8 cellular contexts compared by ENCODE assay signal in genomic region chr2:163155279-163155883, GRCh38.
DNase-seq lines count a peak whose midpoint lies in the region; ATAC-seq, FAIRE-seq and TF ChIP-seq lines count a peak whose summit lies in the region.

No MANE protein-coding gene starts in this region.

- no peak overlapping the region for H2AK9ac ChIP-seq in IMR-90 (replicated peaks; ENCODE audit: low read depth, low read length, poor library complexity)

- no peak overlapping the region for H3K9ac ChIP-seq in IMR-90 (ENCODE audit: low read depth, low read length)

- H3K36me3 ChIP-seq in IMR-90 (ENCODE audit: control insufficient read depth, insufficient read depth, low read length) = no peaks in the 10 kb centered on the region
- H3K36me3 ChIP-seq in small intestine (ENCODE audit: control insufficient read depth in 2 of 2, insufficient read depth in 2 of 2, low read length in 2 of 2) = no peaks in the 10 kb centered on the region

- H3K14ac ChIP-seq in IMR-90 (replicated peaks; ENCODE audit: low read depth, low read length) = no peak overlapping the region

- no peak for FAIRE-seq in small intestine (lab: Jason Lieb, UNC)

- no peak overlapping the region for H3K4me3 ChIP-seq in IMR-90 (ENCODE audit: insufficient read depth, low read depth, low read length)
- H3K4me3 ChIP-seq in fibroblast of pulmonary artery (replicated peaks; ENCODE audit: low read depth, low read length) = no peak overlapping the region
- no peak overlapping the region for H3K4me3 ChIP-seq in small intestine (ENCODE audit: low read depth in 1 of 2, low read length in 2 of 2)

- H3K27me3 ChIP-seq in IMR-90 (ENCODE audit: control insufficient read depth, insufficient read depth, low read length) (no peaks in the 10 kb centered on the region), small intestine (ENCODE audit: control insufficient read depth in 2 of 2, insufficient read depth in 2 of 2, low read length in 2 of 2) (no peaks in the 10 kb centered on the region)

- CTCF ChIA-PET in IMR-90 (lab: Yijun Ruan, JAX) = interaction anchor here (0.6 to 1.4 kb wide), 6 partner anchors 15 to 578 kb away, joined by 3 to 7 read pairs (median 4); no protein-coding TSS in a partner anchor

- H4K20me1 ChIP-seq in IMR-90 (ENCODE audit: insufficient read depth, low read length) = no peaks in the 10 kb centered on the region

- H4K91ac ChIP-seq in IMR-90 (ENCODE audit: insufficient read depth, low read depth, low read length) = no peak overlapping the region

- H3K4me2 ChIP-seq in IMR-90 (ENCODE audit: low read depth, low read length) = no peak overlapping the region

- peak; percentile 80 for TF ChIP-seq RAD21 in IMR-90 (IDR thresholded peaks at IDR 0.05; ENCODE audit: low read length)

- dilution Hi-C loops in IMR-90 (cut with HindIII; ENCODE audit: low sequenced_read_pairs, unreplicated experiment) = no loop called here

- H3K9me1 ChIP-seq in IMR-90 (ENCODE audit: insufficient read depth, low read length) = no peaks in the 10 kb centered on the region

- no peak overlapping the region for H2AK5ac ChIP-seq in IMR-90 (ENCODE audit: low read depth, low read length)

- H3K56ac ChIP-seq in IMR-90 (ENCODE audit: extremely low read depth, insufficient read depth, low read length) = no peak overlapping the region

- no peaks in the 10 kb centered on the region for H3K79me1 ChIP-seq in IMR-90 (ENCODE audit: low read depth in 1 of 2, low read length in 2 of 2)

- TF ChIP-seq CTCF in GM10266 (IDR thresholded peaks at IDR 0.05; ENCODE audit: control insufficient read depth, insufficient read depth, low read depth, missing control alignments) (peak; percentile 38), IMR-90 (conservative IDR thresholded peaks at IDR 0.05; ENCODE audit: low read depth, low read length) (peak; percentile 73), fibroblast of pulmonary artery (IDR thresholded peaks at IDR 0.05; ENCODE audit: low read length, missing control alignments) (peak; percentile 63)

- H3K27ac ChIP-seq in IMR-90 (ENCODE audit: insufficient read depth, low read length) (no peak overlapping the region), small intestine (ENCODE audit: low read depth in 1 of 2, low read length in 1 of 2) (no peak overlapping the region)

- no peak overlapping the region for H2BK5ac ChIP-seq in IMR-90 (ENCODE audit: low read depth, low read length, poor library complexity, severe bottlenecking)

- no peak overlapping the region for H3K18ac ChIP-seq in IMR-90 (ENCODE audit: low read depth, low read length)

- ATAC-seq in GM21723 (IDR thresholded peaks at IDR 0.05; ENCODE audit: unreplicated experiment) (peak; percentile 93), IMR-90 (ENCODE audit: low read depth) (peak; percentile 52)

- no peak overlapping the region for H2BK15ac ChIP-seq in IMR-90 (ENCODE audit: low read depth, low read length)

- TF ChIP-seq POLR2A in IMR-90 (IDR thresholded peaks at IDR 0.05; ENCODE audit: low read depth, low read length) = no peak

- no peak overlapping the region for H3K23ac ChIP-seq in IMR-90 (ENCODE audit: low read depth, low read length)

- no peak overlapping the region for H4K5ac ChIP-seq in IMR-90 (ENCODE audit: low read depth, low read length)

- H2BK20ac ChIP-seq in IMR-90 (ENCODE audit: low read depth, low read length) = no peak overlapping the region

- H3K4me1 ChIP-seq in IMR-90 (ENCODE audit: control insufficient read depth, insufficient read depth, low read length) (peaks cover 8% of the 10 kb centered on the region), small intestine (ENCODE audit: control insufficient read depth in 2 of 2, insufficient read depth in 1 of 2, low read depth in 1 of 2, low read length in 1 of 2) (no peaks in the 10 kb centered on the region)

- DNase-seq in GM10266 (ENCODE audit: extremely low spot score) (peak; percentile 17), IMR-90 (peak; percentile 35), RPMI7951 (ENCODE audit: low read depth) (peak; percentile 24), fibroblast of pulmonary artery (ENCODE audit: low read depth) (peak; percentile 51), small intestine (peak; percentile 33), T1000 (lab: John Stamatoyannopoulos, UW) (no peak)
- DNase-seq in activated CD8-positive, alpha-beta memory T cell treated with anti-CD3 and anti-CD28 coated beads, Interleukin-2, amount 50 U/mL, for 4 hours = no peak

- H3K4ac ChIP-seq in IMR-90 (ENCODE audit: low read depth, low read length) = no peak overlapping the region

- BruUV-seq in IMR-90 (replicated peaks; lab: Mats Ljungman, UMichigan) = no TSS peak

- in situ Hi-C loops in IMR-90 (cut with MboI; ENCODE audit: low sequenced_read_pairs) = no loop called here

- intact Hi-C loops in IMR-90 (cut with micrococcal nuclease) = loop anchor here (1.0 to 10.0 kb wide), 5 partner anchors 192 to 1383 kb away; partner anchors contain the start of gene FIGN

- WGBS in IMR-90 (ENCODE audit: extremely low coverage in 2 of 2, insufficient read length in 1 of 2), 2 experiments = no CpG with 5 or more reads among the region's 3 CpGs
- WGBS in small intestine, 3 donors = 13 to 33% (median 17%) methylated on average over 3 of the region's 3 CpGs

- no peak overlapping the region for H2BK120ac ChIP-seq in IMR-90 (ENCODE audit: low read depth, low read length)

- H3K9me3 ChIP-seq in IMR-90 (ENCODE audit: control insufficient read depth, insufficient read depth, low read length) (no peaks in the 10 kb centered on the region), small intestine (ENCODE audit: control insufficient read depth, low read depth) (no peaks in the 10 kb centered on the region)

- H4K8ac ChIP-seq in IMR-90 (ENCODE audit: low read depth in 2 of 2, low read length in 2 of 2) = no peak overlapping the region

- H2AFZ ChIP-seq in IMR-90 (replicated peaks; ENCODE audit: low read length, poor library complexity) = no peak overlapping the region

- POLR2A ChIA-PET in IMR-90 (lab: Charles Lee; ENCODE audit: unreplicated experiment) = no interaction called here

TF ChIP-seq in IMR-90, 13 proteins besides CTCF, POLR2A, EP300 and RAD21:
- TF ChIP-seq SMC3 (IDR thresholded peaks at IDR 0.05; ENCODE audit: low read depth, low read length) (peak; percentile 59), NFE2L2 (IDR thresholded peaks at IDR 0.05; ENCODE audit: low read depth, low read length) (no peak), MAZ (IDR thresholded peaks at IDR 0.05; ENCODE audit: borderline replicate concordance, low read depth, low read length) (no peak)
TF ChIP-seq in IMR-90: peak in this region for 1.

Comparison
In these comparisons a context has a peak if more than half of its experiments do, and no peak if none do; other contexts are left out.
1. DNase-seq: peak in GM10266 (single experiment), IMR-90 (single experiment), RPMI7951 (single experiment), fibroblast of pulmonary artery (single experiment) and small intestine (single experiment); none in T1000 (single experiment) and activated CD8-positive, alpha-beta memory T cell treated with anti-CD3 and anti-CD28 coated beads, Interleukin-2, amount 50 U/mL, for 4 hours (single experiment).
2. Peak in every context shown above with its lines, with median percentiles within 50 percentile points of each other: CTCF ChIP-seq.